In genomic region chr18:23586249-23587196, GRCh38 we compare ENCODE assay signal across 8 cellular contexts. TPM values are rescaled to one million over a fixed set of nuclear protein-coding genes. Genes with fewer than 3 reads are reported as not detected.
DNase-seq lines count a peak whose midpoint lies in the region; ATAC-seq, FAIRE-seq and TF ChIP-seq lines count a peak whose summit lies in the region.

Gene NPC1, minus strand, starts transcription at chr18:23586506. Its CDS starts 163 bp downstream, at chr18:23586343.

- peak within 1 kb of the TSS; percentile 93 for H3K4me3 Mint-ChIP-seq in activated naive CD8-positive, alpha-beta T cell treated with anti-CD3 and anti-CD28 coated beads for 36 hours

- no peaks in the 10 kb centered on the region for H3K27me3 ChIP-seq in pancreas
- H3K27me3 ChIP-seq in tibial artery: no peaks in the 10 kb centered on the region

- H3K4me1 Mint-ChIP-seq in activated naive CD8-positive, alpha-beta T cell treated with anti-CD3 and anti-CD28 coated beads for 36 hours: peaks cover 35% of the 10 kb centered on the region

- TF ChIP-seq CTCF in GM12864 (IDR thresholded peaks at IDR 0.05; ENCODE audit: low read depth, low read length, missing control alignments) (peak; percentile 85), pancreas (IDR thresholded peaks at IDR 0.05) (peak; percentile 88 to 93 (median 92)), tibial artery (IDR thresholded peaks at IDR 0.05) (peak; percentile 83 to 93)

- H3K27me3 Mint-ChIP-seq in activated naive CD8-positive, alpha-beta T cell treated with anti-CD3 and anti-CD28 coated beads for 36 hours: peaks cover 4% of the 10 kb centered on the region

- H3K9me3 Mint-ChIP-seq in activated naive CD8-positive, alpha-beta T cell treated with anti-CD3 and anti-CD28 coated beads for 36 hours: no peaks in the 10 kb centered on the region

- peaks cover 16% of the 10 kb centered on the region for H3K36me3 Mint-ChIP-seq in activated naive CD8-positive, alpha-beta T cell treated with anti-CD3 and anti-CD28 coated beads for 36 hours

- H3K9me3 ChIP-seq in pancreas (no peaks in the 10 kb centered on the region), tibial artery (no peaks in the 10 kb centered on the region)

- peak within 1 kb of the TSS; percentile 96 for H3K27ac Mint-ChIP-seq in activated naive CD8-positive, alpha-beta T cell treated with anti-CD3 and anti-CD28 coated beads for 36 hours

- DNase-seq in GM12864 (ENCODE audit: low read depth): peak; percentile 69
- peak; percentile 90 for DNase-seq in NCI-H1092 (lab: John Stamatoyannopoulos, UW)
- peak; percentile 84 for DNase-seq in SKM-1 treated with dmso at 0.1 percent for 144 hours (lab: John Stamatoyannopoulos, UW; ENCODE audit: unreplicated experiment)
- peak; percentile 93 for DNase-seq in activated naive CD8-positive, alpha-beta T cell treated with anti-CD3 and anti-CD28 coated beads for 36 hours
- DNase-seq in head of caudate nucleus: peak; percentile 77 to 97 (median 93)
- peak; percentile 93 to 97 (median 95) for DNase-seq in pancreas
- DNase-seq in tibial artery: peak; percentile 92 to 97

- intact Hi-C loops in head of caudate nucleus (cut with DNase I) (loop anchor here (2.0 to 5.0 kb wide), 3 partner anchors 69 to 134 kb away; partner anchors contain the start of genes RIOK3 and RMC1), pancreas (cut with DNase I) (loop anchor here in 1 of 3 donors (5.0 kb wide), 1 partner anchor 74 kb away; no protein-coding TSS in a partner anchor), tibial artery (cut with DNase I; ENCODE audit: low total_unique reads) (loop anchor here (1.0 to 5.0 kb wide), 3 partner anchors 69 to 654 kb away; partner anchors contain the start of genes RBBP8 and RMC1)

- H3K4me3 ChIP-seq in GM12864 (ENCODE audit: low read depth, low read length): peak within 1 kb of the TSS; percentile 99
- peak within 1 kb of the TSS; percentile 80 to 84 (median 83) for H3K4me3 ChIP-seq in pancreas
- H3K4me3 ChIP-seq in tibial artery: peak within 1 kb of the TSS; percentile 80 to 98

- no peak for FAIRE-seq in pancreas (lab: Jason Lieb, UNC)

- H3K27ac ChIP-seq in pancreas: peak within 1 kb of the TSS; percentile 98 to 99 (median 99)
- peak within 1 kb of the TSS; percentile 98 to 99 for H3K27ac ChIP-seq in tibial artery

- 0 to 1% methylated on average over 80 to 95 of the region's 95 CpGs for WGBS in pancreas, 2 donors

- ATAC-seq in HG02610 (IDR thresholded peaks at IDR 0.05; ENCODE audit: unreplicated experiment): peak; percentile 91
- peak; percentile 95 to 98 (median 97) for ATAC-seq in pancreas

- H3K4me1 ChIP-seq in pancreas: peaks cover 0 to 15% (median 0%) of the 10 kb centered on the region in 3 donors
- H3K4me1 ChIP-seq in tibial artery: peaks cover 0 to 47% (median 27%) of the 10 kb centered on the region in 4 donors

- H3K36me3 ChIP-seq in pancreas (no peaks in the 10 kb centered on the region), tibial artery (no peaks in the 10 kb centered on the region)

RNA-seq across cellular contexts. Expression of gene NPC1, which starts in this region (rescaled TPM):
- 10 to 100 TPM; 19.7 to 22.3 TPM for total RNA-seq in activated naive CD8-positive, alpha-beta T cell treated with anti-CD3 and anti-CD28 coated beads for 36 hours
- total RNA-seq in pancreas: 10 to 100 TPM; 10.1 to 25.6 (median 11.5) TPM
- polyA plus RNA-seq in pancreas: 10 to 100 TPM in 1 of 2 donors, 1 to 10 TPM in 1; 6.2 to 10.6 TPM

Comparison
In these comparisons a context has a peak if more than half of its experiments do, and no peak if none do; other contexts are left out.
1. Peak in every context shown above with its lines: DNase-seq, ATAC-seq, H3K4me3 ChIP-seq and H3K27ac ChIP-seq.